8 cellular contexts compared by ENCODE assay signal in genomic region chr3:120561251-120562045, GRCh38. TPM values are rescaled to one million over a fixed set of nuclear protein-coding genes. Genes with fewer than 3 reads are reported as not detected.
DNase-seq lines count a peak whose midpoint lies in the region; ATAC-seq, FAIRE-seq and TF ChIP-seq lines count a peak whose summit lies in the region.

No MANE protein-coding gene starts in this region.

- intact Hi-C loops in CD14-positive monocyte (cut with micrococcal nuclease) = loop anchor here (5.0 kb wide), 1 partner anchor 236 kb away; no protein-coding TSS in a partner anchor
- intact Hi-C loops in endothelial cell of umbilical vein (cut with micrococcal nuclease) = loop anchor here (1.0 to 2.0 kb wide), 4 partner anchors 181 to 967 kb away; partner anchors contain the start of genes GTF2E1 and RABL3

- TF ChIP-seq CTCF in CD14-positive monocyte (IDR thresholded peaks at IDR 0.05) (peak; percentile 88), endothelial cell of umbilical vein (IDR thresholded peaks at IDR 0.05; ENCODE audit: extremely low read depth in 1 of 2, insufficient read depth in 1 of 2, low read depth in 1 of 2, low read length in 2 of 2) (peak; percentile 76 to 92)

- no peaks in the 10 kb centered on the region for H3K36me3 Mint-ChIP-seq in CD14-positive monocyte
- H3K36me3 Mint-ChIP-seq in activated CD8-positive, alpha-beta memory T cell treated with anti-CD3 and anti-CD28 coated beads, Interleukin-2, amount 10 ng/mL, durations not matched to agents 7 days and 5 days = no peaks in the 10 kb centered on the region
- H3K36me3 Mint-ChIP-seq in naive B cell = no peaks in the 10 kb centered on the region
- H3K36me3 Mint-ChIP-seq in stimulated activated memory B cell treated with anti-CD40 and anti-IgM and Interleukin-4, amounts not matched to agents 10 μg/mL and 1 μg/mL and 100 μg/mL, for 72 hours = no peaks in the 10 kb centered on the region

- peak; percentile 47 for ATAC-seq in GM19328 (IDR thresholded peaks at IDR 0.05; ENCODE audit: unreplicated experiment)
- peak; percentile 70 for ATAC-seq in activated CD8-positive, alpha-beta memory T cell treated with anti-CD3 and anti-CD28 coated beads, Interleukin-2, amount 10 ng/mL, durations not matched to agents 7 days and 5 days
- ATAC-seq in naive B cell (ENCODE audit: low read depth in 2 of 2) = peak; percentile 28 to 41
- peak; percentile 60 for ATAC-seq in stimulated activated memory B cell treated with anti-CD40 and anti-IgM and Interleukin-4, amounts not matched to agents 10 μg/mL and 1 μg/mL and 100 μg/mL, for 72 hours

- no peaks in the 10 kb centered on the region for H3K36me3 ChIP-seq in endothelial cell of umbilical vein (ENCODE audit: control insufficient read depth in 2 of 2, extremely low read depth in 1 of 2, insufficient read depth in 2 of 2, low read length in 2 of 2)

- no peak overlapping the region for H3K27ac ChIP-seq in endothelial cell of umbilical vein (ENCODE audit: insufficient read depth, low read depth, low read length)

- H3K4me2 ChIP-seq in endothelial cell of umbilical vein (ENCODE audit: insufficient read depth, low read length) = peak overlapping the region; percentile 47

- no peak overlapping the region for H3K4me3 Mint-ChIP-seq in CD14-positive monocyte
- H3K4me3 Mint-ChIP-seq in activated CD8-positive, alpha-beta memory T cell treated with anti-CD3 and anti-CD28 coated beads, Interleukin-2, amount 10 ng/mL, durations not matched to agents 7 days and 5 days = no peak overlapping the region
- peak overlapping the region in 2 of 8 donors; percentile 15 to 55 for H3K4me3 Mint-ChIP-seq in naive B cell
- H3K4me3 Mint-ChIP-seq in stimulated activated memory B cell treated with anti-CD40 and anti-IgM and Interleukin-4, amounts not matched to agents 10 μg/mL and 1 μg/mL and 100 μg/mL, for 72 hours = no peak overlapping the region

- dilution Hi-C loops in endothelial cell of umbilical vein (cut with MboI; ENCODE audit: extremely low pct_ligation_motif_present, low sequenced_read_pairs) = no loop called here

- no peaks in the 10 kb centered on the region for H3K79me2 ChIP-seq in endothelial cell of umbilical vein (ENCODE audit: control insufficient read depth, insufficient read depth, low read length)

- no TSS peak for BruUV-seq in endothelial cell of umbilical vein (replicated peaks; lab: Mats Ljungman, UMichigan)

- H3K4me1 ChIP-seq in endothelial cell of umbilical vein (ENCODE audit: control insufficient read depth, extremely low read depth, insufficient read depth, low read length) = peaks cover 26% of the 10 kb centered on the region

- FAIRE-seq in endothelial cell of umbilical vein (lab: Jason Lieb, UNC) = peak; percentile 79

- H3K9me1 ChIP-seq in endothelial cell of umbilical vein (replicated peaks; ENCODE audit: control insufficient read depth, extremely low read depth, insufficient read depth, low read length) = no peaks in the 10 kb centered on the region

- no peak for TF ChIP-seq POLR2A in endothelial cell of umbilical vein (IDR thresholded peaks at IDR 0.05; ENCODE audit: low read depth, low read length)

- H3K4me1 Mint-ChIP-seq in CD14-positive monocyte (peaks cover 22% of the 10 kb centered on the region), naive B cell (peaks cover 14 to 19% (median 17%) of the 10 kb centered on the region in 3 donors)
- H3K4me1 Mint-ChIP-seq in activated CD8-positive, alpha-beta memory T cell treated with anti-CD3 and anti-CD28 coated beads, Interleukin-2, amount 10 ng/mL, durations not matched to agents 7 days and 5 days = peaks cover 12% of the 10 kb centered on the region
- H3K4me1 Mint-ChIP-seq in stimulated activated memory B cell treated with anti-CD40 and anti-IgM and Interleukin-4, amounts not matched to agents 10 μg/mL and 1 μg/mL and 100 μg/mL, for 72 hours = peaks cover 18% of the 10 kb centered on the region

- POLR2A ChIA-PET in endothelial cell of umbilical vein (lab: Charles Lee) = no interaction called here

- H4K20me1 ChIP-seq in endothelial cell of umbilical vein (replicated peaks; ENCODE audit: control insufficient read depth, extremely low read depth, insufficient read depth, low read length) = no peaks in the 10 kb centered on the region

- peaks cover 0 to 5% (median 2%) of the 10 kb centered on the region in 3 donors for H3K27me3 Mint-ChIP-seq in CD14-positive monocyte (ENCODE audit: low read depth in 3 of 3)
- peaks cover 15% of the 10 kb centered on the region for H3K27me3 Mint-ChIP-seq in activated CD8-positive, alpha-beta memory T cell treated with anti-CD3 and anti-CD28 coated beads, Interleukin-2, amount 10 ng/mL, durations not matched to agents 7 days and 5 days
- peaks cover 9 to 30% (median 20%) of the 10 kb centered on the region in 3 donors for H3K27me3 Mint-ChIP-seq in naive B cell
- H3K27me3 Mint-ChIP-seq in stimulated activated memory B cell treated with anti-CD40 and anti-IgM and Interleukin-4, amounts not matched to agents 10 μg/mL and 1 μg/mL and 100 μg/mL, for 72 hours = peaks cover 10% of the 10 kb centered on the region

- H3K4me3 ChIP-seq in endothelial cell of umbilical vein (replicated peaks in 1 of 3; ENCODE audit: insufficient read depth in 1 of 3, low read depth in 1 of 3, low read length in 3 of 3) = no peak overlapping the region

- H3K9me3 Mint-ChIP-seq in CD14-positive monocyte (peaks cover 0 to 2% (median 0%) of the 10 kb centered on the region in 7 donors), naive B cell (no peaks in the 10 kb centered on the region)
- H3K9me3 Mint-ChIP-seq in activated CD8-positive, alpha-beta memory T cell treated with anti-CD3 and anti-CD28 coated beads, Interleukin-2, amount 10 ng/mL, durations not matched to agents 7 days and 5 days (ENCODE audit: low read depth) = no peaks in the 10 kb centered on the region
- H3K9me3 Mint-ChIP-seq in stimulated activated memory B cell treated with anti-CD40 and anti-IgM and Interleukin-4, amounts not matched to agents 10 μg/mL and 1 μg/mL and 100 μg/mL, for 72 hours = no peaks in the 10 kb centered on the region

- H3K27me3 ChIP-seq in endothelial cell of umbilical vein (ENCODE audit: control insufficient read depth in 2 of 2, insufficient read depth in 2 of 2, low read length in 2 of 2) = no peaks in the 10 kb centered on the region

- H3K9me3 ChIP-seq in endothelial cell of umbilical vein (replicated peaks; ENCODE audit: control insufficient read depth, insufficient read depth, low read length) = no peaks in the 10 kb centered on the region

- CTCF ChIA-PET in activated CD8-positive, alpha-beta memory T cell treated with anti-CD3 and anti-CD28 coated beads, Interleukin-2, amount 10 ng/mL, durations not matched to agents 7 days and 5 days (lab: Charles Lee) = interaction anchor here (0.9 to 7.2 kb wide), 15 partner anchors 8 to 317 kb away, joined by 3 to 120 read pairs (median 3); partner anchors contain the start of gene NDUFB4
- CTCF ChIA-PET in endothelial cell of umbilical vein (lab: Charles Lee) = interaction anchor here (0.6 to 9.0 kb wide), 26 partner anchors 8 to 968 kb away, joined by 3 to 228 read pairs (median 4); partner anchors contain the start of genes GTF2E1, NDUFB4 and RABL3

- no peak overlapping the region for H3K9ac ChIP-seq in endothelial cell of umbilical vein (replicated peaks; ENCODE audit: extremely low read depth, insufficient read depth, low read length)

- no peak for DNase-seq in CD14-positive monocyte (ENCODE audit: low spot score)
- peak; percentile 53 for DNase-seq in HS-27A (ENCODE audit: low read depth)
- DNase-seq in NOMO-1 treated with DMSO at 0.1 percent for 48 hours (lab: John Stamatoyannopoulos, UW; ENCODE audit: unreplicated experiment) = peak; percentile 48
- peak; percentile 77 for DNase-seq in activated CD8-positive, alpha-beta memory T cell treated with anti-CD3 and anti-CD28 coated beads, Interleukin-2, amount 10 ng/mL, durations not matched to agents 7 days and 5 days
- peak; percentile 77 for DNase-seq in endothelial cell of umbilical vein (ENCODE audit: low read depth, low spot score)
- DNase-seq in naive B cell = peak; percentile 53

- H3K27ac Mint-ChIP-seq in CD14-positive monocyte = peak overlapping the region in 2 of 7 donors; percentile 13 to 68
- H3K27ac Mint-ChIP-seq in activated CD8-positive, alpha-beta memory T cell treated with anti-CD3 and anti-CD28 coated beads, Interleukin-2, amount 10 ng/mL, durations not matched to agents 7 days and 5 days = no peak overlapping the region
- peak overlapping the region in 2 of 6 donors; percentile 24 to 58 for H3K27ac Mint-ChIP-seq in naive B cell
- H3K27ac Mint-ChIP-seq in stimulated activated memory B cell treated with anti-CD40 and anti-IgM and Interleukin-4, amounts not matched to agents 10 μg/mL and 1 μg/mL and 100 μg/mL, for 72 hours = no peak overlapping the region

- H2AFZ ChIP-seq in endothelial cell of umbilical vein (ENCODE audit: low read depth, low read length) = no peak overlapping the region

TF ChIP-seq in endothelial cell of umbilical vein, 7 proteins besides CTCF, POLR2A, EP300 and RAD21:
- TF ChIP-seq POLR2AphosphoS5 (IDR thresholded peaks at IDR 0.05; ENCODE audit: insufficient read depth, low read depth, low read length) (no peak), FOS (IDR thresholded peaks at IDR 0.05; ENCODE audit: borderline replicate concordance, insufficient read depth, low read length) (no peak), GATA2 (IDR thresholded peaks at IDR 0.05; ENCODE audit: insufficient read depth, insufficient read length, low read depth, low read length) (no peak), JUN (IDR thresholded peaks at IDR 0.05; ENCODE audit: borderline replicate concordance, insufficient read depth, insufficient read length, low read depth) (no peak), MAX (IDR thresholded peaks at IDR 0.05; ENCODE audit: insufficient read depth, insufficient read length) (no peak), EZH2 (IDR thresholded peaks at IDR 0.05; ENCODE audit: borderline replicate concordance, low read depth, low read length, severe bottlenecking) (no peak), MYC (IDR thresholded peaks at IDR 0.05; ENCODE audit: low read depth, low read length) (no peak)

RNA-seq across cellular contexts. Expression of gene NDUFB4, which starts 34.7 kb away (rescaled TPM):
- polyA plus RNA-seq in CD14-positive monocyte (100 to 1,000 TPM; 173 to 215 TPM), endothelial cell of umbilical vein (191 and 210 TPM in 2 replicates), naive B cell (ENCODE audit: low read depth in 6 of 6) (100 to 1,000 TPM; 192 to 261 (median 230) TPM)
- 100 to 1,000 TPM; 117 to 124 TPM for total RNA-seq in activated CD8-positive, alpha-beta memory T cell treated with anti-CD3 and anti-CD28 coated beads, Interleukin-2, amount 10 ng/mL, durations not matched to agents 7 days and 5 days
- total RNA-seq in endothelial cell of umbilical vein = 140 TPM in 2 replicates
- 343 and 356 TPM in 2 replicates for polyA plus RNA-seq in endothelial cell of umbilical vein (2011; cell fraction: cytosol; rRNA removed)
- 127 and 147 TPM in 2 replicates for polyA plus RNA-seq in endothelial cell of umbilical vein (2011; cell fraction: nucleus; rRNA removed)
- polyA plus RNA-seq in endothelial cell of umbilical vein (2012) = 140 and 175 TPM in 2 replicates
- polyA minus RNA-seq in endothelial cell of umbilical vein = 82.7 and 87.0 TPM in 2 replicates
- polyA minus RNA-seq in endothelial cell of umbilical vein (2011; cell fraction: cytosol; rRNA and poly(A)+ RNA removed) = 186 TPM
- polyA minus RNA-seq in endothelial cell of umbilical vein (2011; cell fraction: nucleus; rRNA and poly(A)+ RNA removed) = 38.2 and 42.2 TPM in 2 replicates
